12 cellular contexts compared by ENCODE assay signal in genomic region chr11:68412593-68413475, GRCh38. TPM values are rescaled to one million over a fixed set of nuclear protein-coding genes. Genes with fewer than 3 reads are reported as not detected.
DNase-seq lines count a peak whose midpoint lies in the region; ATAC-seq, FAIRE-seq and TF ChIP-seq lines count a peak whose summit lies in the region.
"Had no signal": no experiment of that assay in that cellular context is flagged by ENCODE, and none has a peak within 500 bp of the region (broad histone marks: within the 10 kb centered on the region; RNA-seq: fewer than 3 reads in every experiment).

No MANE protein-coding gene starts in this region.

- no peaks in the 10 kb centered on the region for H3K79me2 ChIP-seq in HepG2 (ENCODE audit: insufficient read depth, low read length)
- H3K79me2 ChIP-seq in mammary epithelial cell (ENCODE audit: insufficient read depth, low read length) = no peaks in the 10 kb centered on the region

- no peak for TF ChIP-seq RAD21 in HepG2 (CRISPR knock-in tag; IDR thresholded peaks at IDR 0.05)

- BruUV-seq in HepG2 (replicated peaks; lab: Mats Ljungman, UMichigan) = no TSS peak
- no TSS peak for BruUV-seq in mammary epithelial cell (replicated peaks; lab: Mats Ljungman, UMichigan)

- dilution Hi-C loops in mammary epithelial cell (cut with HindIII; ENCODE audit: low sequenced_read_pairs) = no loop called here

- H2AFZ ChIP-seq in HepG2 (ENCODE audit: low read length) (no peak overlapping the region), mammary epithelial cell (ENCODE audit: low read depth, low read length) (no peak overlapping the region)

- H3K9ac ChIP-seq in HepG2 (ENCODE audit: insufficient read depth, low read depth, low read length) = no peak overlapping the region
- H3K9ac ChIP-seq in mammary epithelial cell (ENCODE audit: insufficient read depth, low read length) = no peak overlapping the region

- H3K9me3 ChIP-seq in heart left ventricle (no peaks in the 10 kb centered on the region), HepG2 (ENCODE audit: low read length) (no peaks in the 10 kb centered on the region), thyroid gland (no peaks in the 10 kb centered on the region), tibial artery (no peaks in the 10 kb centered on the region), mammary epithelial cell (replicated peaks; ENCODE audit: insufficient read depth, low read length) (no peaks in the 10 kb centered on the region)

- H3K4me3 ChIP-seq in heart left ventricle (no peak overlapping the region), HepG2 (replicated peaks in 1 of 3; ENCODE audit: insufficient read depth in 1 of 3, low read depth in 2 of 3, low read length in 3 of 3) (no peak overlapping the region), thyroid gland (replicated peaks in 1 of 3) (no peak overlapping the region), tibial artery (no peak overlapping the region), mammary epithelial cell (replicated peaks in 1 of 3; ENCODE audit: insufficient read depth in 1 of 3, low read depth in 2 of 3, low read length in 3 of 3) (no peak overlapping the region)

- intact Hi-C loops in heart left ventricle (cut with DNase I) (no loop called here), cardiac septum (cut with DNase I) (no loop called here), HepG2 (cut with micrococcal nuclease; ENCODE audit: unreplicated experiment) (no loop called here), thyroid gland (cut with DNase I) (no loop called here), tibial artery (cut with DNase I; ENCODE audit: low total_unique reads) (no loop called here), mammary epithelial cell (cut with micrococcal nuclease) (no loop called here)

- TF ChIP-seq CTCF in heart left ventricle (IDR thresholded peaks at IDR 0.05) = no peak
- TF ChIP-seq CTCF in VCaP (conservative IDR thresholded peaks at IDR 0.05) = no peak
- no peak for TF ChIP-seq CTCF in HepG2 (CRISPR knock-in tag; IDR thresholded peaks at IDR 0.05)
- no peak for TF ChIP-seq CTCF in thyroid gland (IDR thresholded peaks at IDR 0.05)
- TF ChIP-seq CTCF in tibial artery (IDR thresholded peaks at IDR 0.05) = no peak
- no peak for TF ChIP-seq CTCF in mammary epithelial cell (conservative IDR thresholded peaks at IDR 0.05 in 1 of 2, IDR thresholded peaks at IDR 0.05 in 1 of 2; ENCODE audit: extremely low read depth in 1 of 2, insufficient read depth in 1 of 2, low read depth in 1 of 2, low read length in 2 of 2)

- DNase-seq in heart left ventricle (peak in 3 of 5 donors; percentile 44 to 70 (median 56)), cardiac septum (ENCODE audit: low spot score) (no peak), HepG2 (ENCODE audit: low spot score) (no peak), thyroid gland (no peak), tibial artery (no peak), mammary epithelial cell (no peak)
- DNase-seq: activated CD4-positive, alpha-beta T cell treated with anti-CD3 and anti-CD28 coated beads, Interleukin-2, amount 50 U/mL, for 4 hours; Calu3; effector CD4-positive, alpha-beta T cell; NCI-H748 treated with DMSO at 0.1 percent for 48 hours had no signal

- peak; percentile 47 to 74 (median 58) for ATAC-seq in heart left ventricle
- no peak for ATAC-seq in HepG2
- no peak for ATAC-seq in HG03432 (IDR thresholded peaks at IDR 0.05; ENCODE audit: unreplicated experiment)

- no peaks in the 10 kb centered on the region for H3K27me3 ChIP-seq in heart left ventricle
- H3K27me3 ChIP-seq in HepG2 (ENCODE audit: control insufficient read depth in 1 of 2, insufficient read depth in 2 of 2, low read length in 2 of 2) = no peaks in the 10 kb centered on the region
- no peaks in the 10 kb centered on the region for H3K27me3 ChIP-seq in thyroid gland
- H3K27me3 ChIP-seq in tibial artery = no peaks in the 10 kb centered on the region
- H3K27me3 ChIP-seq in mammary epithelial cell (ENCODE audit: insufficient read depth, low read length) = no peaks in the 10 kb centered on the region

- H3K36me3 ChIP-seq in heart left ventricle = peaks cover 2 to 92% (median 64%) of the 10 kb centered on the region in 9 donors
- peaks cover 52 to 78% of the 10 kb centered on the region in 2 experiments for H3K36me3 ChIP-seq in HepG2 (replicated peaks in 1 of 2; ENCODE audit: control insufficient read depth in 1 of 2, insufficient read depth in 2 of 2, low read length in 2 of 2)
- peaks cover 43 to 51% of the 10 kb centered on the region in 2 donors for H3K36me3 ChIP-seq in thyroid gland
- peaks cover 79 to 90% (median 83%) of the 10 kb centered on the region in 3 donors for H3K36me3 ChIP-seq in tibial artery
- H3K36me3 ChIP-seq in mammary epithelial cell (ENCODE audit: insufficient read depth, low read length) = peaks cover 9% of the 10 kb centered on the region

- WGBS in heart left ventricle, 4 donors = 61 to 71% (median 66%) methylated on average over 22 to 24 of the region's 24 CpGs
- 98% methylated on average over 12 of the region's 24 CpGs for WGBS in HepG2 (ENCODE audit: low lambda C conversion rate)
- WGBS in thyroid gland, 2 donors = 88 to 95% methylated on average over 19 to 21 of the region's 24 CpGs
- 91% methylated on average over 19 of the region's 24 CpGs for WGBS in mammary epithelial cell (ENCODE audit: low coverage, missing lambda C conversion rate)

- in situ Hi-C loops in HepG2 (cut with HindIII; ENCODE audit: extremely low pct_ligation_motif_present, low pct_unique_long_range_greater_than_20kb) (no loop called here), mammary epithelial cell (cut with MboI; ENCODE audit: low sequenced_read_pairs in 2 of 2) (no loop called here)

- CTCF ChIA-PET in HepG2 (lab: Yijun Ruan, JAX; ENCODE audit: low intra/inter-chr PET ratio, low total read pairs) = no interaction called here
- CTCF ChIA-PET in mammary epithelial cell (lab: Charles Lee; ENCODE audit: low non-redundant PET) = no interaction called here

- H3K4me1 ChIP-seq in heart left ventricle (peaks cover 0 to 20% (median 5%) of the 10 kb centered on the region in 12 donors), HepG2 (ENCODE audit: insufficient read depth, low read length) (no peaks in the 10 kb centered on the region), thyroid gland (no peaks in the 10 kb centered on the region), tibial artery (no peaks in the 10 kb centered on the region), mammary epithelial cell (ENCODE audit: insufficient read depth, low read length) (no peaks in the 10 kb centered on the region)

- POLR2A ChIA-PET in HepG2 (lab: Yijun Ruan, JAX) = no interaction called here

- no peak for TF ChIP-seq EP300 in HepG2 (IDR thresholded peaks at IDR 0.05; ENCODE audit: low read depth in 2 of 2, low read length in 2 of 2)
- TF ChIP-seq EP300 in HepG2 (CRISPR knock-in tag; IDR thresholded peaks at IDR 0.05; ENCODE audit: borderline replicate concordance) = no peak

- TF ChIP-seq POLR2A in heart left ventricle (IDR thresholded peaks at IDR 0.05) (no peak), HepG2 (IDR thresholded peaks at IDR 0.05; ENCODE audit: insufficient read depth in 1 of 2, low read depth in 2 of 2, low read length in 2 of 2) (no peak; a peak in 1 of 4 replicates), thyroid gland (IDR thresholded peaks at IDR 0.05) (no peak)

- H3K4me2 ChIP-seq in HepG2 (ENCODE audit: low read depth, low read length) (no peak overlapping the region), mammary epithelial cell (ENCODE audit: insufficient read depth, low read depth, low read length) (no peak overlapping the region)

- H3K27ac ChIP-seq in heart left ventricle = peak overlapping the region in 8 of 12 donors; percentile 2 to 69 (median 26)
- H3K27ac ChIP-seq in VCaP = peak overlapping the region; percentile 73
- no peak overlapping the region for H3K27ac ChIP-seq in HepG2 (ENCODE audit: extremely low read length, insufficient read depth, low read length)
- H3K27ac ChIP-seq in thyroid gland = peak overlapping the region in 2 of 3 donors; percentile 2 to 3
- no peak overlapping the region for H3K27ac ChIP-seq in tibial artery
- H3K27ac ChIP-seq in mammary epithelial cell (ENCODE audit: insufficient read depth, low read depth, low read length) = no peak overlapping the region

- no peaks in the 10 kb centered on the region for H4K20me1 ChIP-seq in HepG2 (ENCODE audit: insufficient read depth, low read length)
- no peaks in the 10 kb centered on the region for H4K20me1 ChIP-seq in mammary epithelial cell (ENCODE audit: insufficient read depth, low read length)

- no peak for FAIRE-seq in HepG2 (lab: Jason Lieb, UNC)

TF ChIP-seq in HepG2, 621 proteins besides CTCF, POLR2A, EP300 and RAD21 (continues in another document):
- no peak for TF ChIP-seq MXI1 (IDR thresholded peaks at IDR 0.05; ENCODE audit: borderline replicate concordance, low read depth, low read length)
- TF ChIP-seq PHF21A (CRISPR knock-in tag; IDR thresholded peaks at IDR 0.05) = no peak
- no peak for TF ChIP-seq KLF6 (CRISPR knock-in tag; IDR thresholded peaks at IDR 0.05)

RNA-seq across cellular contexts. Expression of gene PPP6R3, which starts 47.7 kb away (rescaled TPM):
- 10 to 100 TPM; 72.9 to 93.8 (median 81.7) TPM for total RNA-seq in heart left ventricle
- 10 to 100 TPM; 23.2 to 37.9 TPM for polyA plus RNA-seq in heart left ventricle
- total RNA-seq in cardiac septum = 92.4 TPM
- total RNA-seq in HepG2 (2016; rRNA removed; fragmentation: Illumina TruSeq; extraction: Trizol) = 83.4 and 116 TPM in 2 replicates
- 49.8 and 56.0 TPM in 2 replicates for total RNA-seq in HepG2 (2016; cell fraction: cytosol; rRNA removed; fragmentation: Illumina TruSeq; extraction: Trizol; ENCODE audit: low read depth)
- 85.1 and 111 TPM in 2 replicates for total RNA-seq in HepG2 (2016; cell fraction: insoluble cytoplasmic fraction; rRNA removed; fragmentation: Illumina TruSeq; extraction: Trizol)
- 37.5 and 46.3 TPM in 2 replicates for total RNA-seq in HepG2 (2016; cell fraction: membrane; rRNA removed; fragmentation: Illumina TruSeq; extraction: Trizol)
- total RNA-seq in HepG2 (2016; cell fraction: nucleus; rRNA removed; fragmentation: Illumina TruSeq; extraction: Trizol) = 111 and 115 TPM in 2 replicates
- 30.9 and 41.2 TPM in 2 replicates for polyA plus RNA-seq in HepG2 (2011; rRNA removed)
- 18.1 and 20.9 TPM in 2 replicates for polyA plus RNA-seq in HepG2 (2011; cell fraction: cytosol; rRNA removed)
- polyA plus RNA-seq in HepG2 (2011; cell fraction: nucleus; rRNA removed) = 63.6 and 74.5 TPM in 2 replicates
- 32.1 and 33.2 TPM in 2 replicates for polyA plus RNA-seq in HepG2 (2012)
- polyA plus RNA-seq in HepG2 (2016; cell fraction: cytosol; fragmentation: Illumina TruSeq; extraction: Trizol; ENCODE audit: low read depth) = 1.3 and 1.9 TPM in 2 replicates
- polyA plus RNA-seq in HepG2 (2016; cell fraction: insoluble cytoplasmic fraction; fragmentation: Illumina TruSeq; extraction: Trizol; ENCODE audit: low read depth) = 58.4 and 61.6 TPM in 2 replicates
- 5.5 and 6.1 TPM in 2 replicates for polyA plus RNA-seq in HepG2 (2016; cell fraction: membrane; fragmentation: Illumina TruSeq; extraction: Trizol; ENCODE audit: low read depth)
- polyA plus RNA-seq in HepG2 (2016; cell fraction: nucleus; fragmentation: Illumina TruSeq; extraction: Trizol; ENCODE audit: insufficient read depth, low read depth) = 79.2 and 84.2 TPM in 2 replicates
- 80.8 and 126 TPM in 2 replicates for polyA minus RNA-seq in HepG2 (2011; rRNA and poly(A)+ RNA removed; ENCODE audit: low replicate concordance)
- polyA minus RNA-seq in HepG2 (2011; cell fraction: cytosol; rRNA and poly(A)+ RNA removed) = 50.9 and 56.9 TPM in 2 replicates
- 188 and 194 TPM in 2 replicates for polyA minus RNA-seq in HepG2 (2011; cell fraction: nucleus; rRNA and poly(A)+ RNA removed)
- total RNA-seq in thyroid gland = 100 to 1,000 TPM; 238 to 334 (median 268) TPM
- total RNA-seq in mammary epithelial cell = 100 to 1,000 TPM in 1 of 2 donors, 10 to 100 TPM in 1; 90.5 to 115 TPM
- polyA plus RNA-seq in mammary epithelial cell = 30.8 TPM
- polyA minus RNA-seq in mammary epithelial cell = 122 TPM

Comparison
In these comparisons a context has a peak if more than half of its experiments do, and no peak if none do; other contexts are left out.
1. DNase-seq: peak in heart left ventricle (3 of 5); none in cardiac septum (single experiment), HepG2 (single experiment), thyroid gland (0 of 2), tibial artery (0 of 2) and mammary epithelial cell (single experiment).
2. ATAC-seq: peak in heart left ventricle (4 of 4); none in HepG2 (single experiment) and HG03432 (single experiment).
3. H3K27ac ChIP-seq: peak in heart left ventricle (8 of 12), VCaP (single experiment) and thyroid gland (2 of 3); none in HepG2 (single experiment), tibial artery (0 of 2) and mammary epithelial cell (single experiment).